8 cellular contexts compared by ENCODE assay signal in genomic region chr2:19899853-19900525, GRCh38. TPM values are rescaled to one million over a fixed set of nuclear protein-coding genes. Genes with fewer than 3 reads are reported as not detected.
DNase-seq lines count a peak whose midpoint lies in the region; ATAC-seq and TF ChIP-seq lines count a peak whose summit lies in the region.

No MANE protein-coding gene starts in this region.

- peak overlapping the region; percentile 95 to 98 for H3K9ac ChIP-seq in duodenal mucosa (ENCODE audit: low read depth in 1 of 2, low read length in 2 of 2)

- H3K4me3 Mint-ChIP-seq in osteocyte (ENCODE audit: unreplicated experiment): peak overlapping the region; percentile 95

- H3K4me3 ChIP-seq in BE2C (ENCODE audit: low read depth, low read length) (peak overlapping the region; percentile 93), duodenal mucosa (ENCODE audit: low read depth in 1 of 2, low read length in 2 of 2) (peak overlapping the region; percentile 94 to 98)

- no peak for TF ChIP-seq CTCF in BE2C (IDR thresholded peaks at IDR 0.05; ENCODE audit: low read depth, low read length)
- no peak for TF ChIP-seq CTCF in osteocyte (IDR thresholded peaks at IDR 0.05)

- H3K27me3 ChIP-seq in BE2C: no peaks in the 10 kb centered on the region
- no peaks in the 10 kb centered on the region for H3K27me3 ChIP-seq in duodenal mucosa (ENCODE audit: control insufficient read depth in 1 of 2, insufficient read depth in 2 of 2, low read length in 2 of 2)

- no peaks in the 10 kb centered on the region for H3K36me3 ChIP-seq in BE2C
- H3K36me3 ChIP-seq in duodenal mucosa (ENCODE audit: control insufficient read depth in 1 of 2, insufficient read depth in 2 of 2, low read length in 2 of 2): no peaks in the 10 kb centered on the region

- peaks cover 4% of the 10 kb centered on the region for H3K36me3 Mint-ChIP-seq in osteocyte (ENCODE audit: unreplicated experiment)

- H3K9me3 Mint-ChIP-seq in osteocyte (ENCODE audit: unreplicated experiment): no peaks in the 10 kb centered on the region

- no peaks in the 10 kb centered on the region for H3K27me3 Mint-ChIP-seq in osteocyte (ENCODE audit: unreplicated experiment)

- peaks cover 3% of the 10 kb centered on the region; the same call in 1 of the 2 replicates for H3K4me1 ChIP-seq in BE2C
- peaks cover 10 to 34% of the 10 kb centered on the region in 2 donors for H3K4me1 ChIP-seq in duodenal mucosa (ENCODE audit: control insufficient read depth in 1 of 2, insufficient read depth in 2 of 2, low read length in 2 of 2)

- peak; percentile 28 for ATAC-seq in GM19035 (IDR thresholded peaks at IDR 0.05; ENCODE audit: unreplicated experiment)

- no peaks in the 10 kb centered on the region for H3K9me3 ChIP-seq in BE2C
- H3K9me3 ChIP-seq in duodenal mucosa (ENCODE audit: control insufficient read depth in 1 of 2, low read length in 2 of 2): no peaks in the 10 kb centered on the region

- H3K27ac ChIP-seq in duodenal mucosa (ENCODE audit: low read depth, low read length): no peak overlapping the region

- H3K4me1 Mint-ChIP-seq in osteocyte (ENCODE audit: unreplicated experiment): peaks cover 52% of the 10 kb centered on the region

- H3K27ac Mint-ChIP-seq in osteocyte (ENCODE audit: unreplicated experiment): peak overlapping the region; percentile 100

- DNase-seq in BE2C: no peak
- peak; percentile 13 for DNase-seq in M059J (ENCODE audit: low read depth)
- no peak for DNase-seq in osteocyte (ENCODE audit: extremely low spot score, unreplicated experiment)
- no peak for DNase-seq in A172 (ENCODE audit: low spot score)
- no peak for DNase-seq in NCI-H2081 treated with DMSO at 0.1 percent for 48 hours (lab: John Stamatoyannopoulos, UW)
- no peak for DNase-seq in HCEC 1CT

RNA-seq across cellular contexts. Expression of gene TTC32, which starts 1.8 kb away (rescaled TPM):
- 13.6 TPM for polyA plus RNA-seq in BE2C (2012; ENCODE audit: insufficient read depth, insufficient read length, low read depth)
- 2.4 and 7.4 TPM in 2 replicates for total RNA-seq in M059J (2014; rRNA removed; shearing (Covaris generic))
- total RNA-seq in osteocyte: 13.1 and 16.1 TPM in 2 replicates
- total RNA-seq in A172 (2014; rRNA removed; shearing (Covaris generic)): 4.2 and 10.6 TPM in 2 replicates
